Comparison of ENCODE assay signal across 21 cellular contexts in genomic region chr5:3511774-3512173, GRCh38.
DNase-seq lines count a peak whose midpoint lies in the region; ATAC-seq, FAIRE-seq and TF ChIP-seq lines count a peak whose summit lies in the region.
"Had no signal": no experiment of that assay in that cellular context is flagged by ENCODE, and none has a peak within 500 bp of the region (broad histone marks: within the 10 kb centered on the region; RNA-seq: fewer than 3 reads in every experiment).

No MANE protein-coding gene starts in this region.

- DNase-seq in NCI-H2171 treated with DMSO at 0.1 percent for 48 hours (lab: John Stamatoyannopoulos, UW) (peak; percentile 86), left kidney (ENCODE audit: low read depth, low spot score) (peak; percentile 52), urothelium cell line (ENCODE audit: low spot score) (no peak), NCI-H187 (lab: John Stamatoyannopoulos, UW) (no peak), T1000 (lab: John Stamatoyannopoulos, UW) (no peak)
- DNase-seq: CD4-positive, CD25-positive, alpha-beta regulatory T cell; NCI-H345; NCI-H510A treated with DMSO at 0.1 percent for 48 hours; NK-92 treated with Interleukin-12 subunit alpha and Interleukin-12 subunit beta, amount 100 ng/mL, for 24 hours; PC-9; Right ventricle myocardium superior; T-cell had no signal

- no peaks in the 10 kb centered on the region for H3K36me3 ChIP-seq in HEK293 (ENCODE audit: control insufficient read depth in 2 of 2, insufficient read depth in 1 of 2, low read length in 2 of 2)
- H3K36me3 ChIP-seq: BLaER1, SJSA1 had no signal

- POLR2A ChIA-PET in HEK293 (lab: Yijun Ruan, JAX), result no interaction called here

- H3K4me3 ChIP-seq in HEK293 (ENCODE audit: low read depth, low read length), result no peak overlapping the region
- H3K4me3 ChIP-seq: BLaER1, PC-9, SJSA1 had no signal

- H3K9me3 ChIP-seq in HEK293 (ENCODE audit: control insufficient read depth, insufficient read depth, low read depth, low read length), result no peaks in the 10 kb centered on the region

- H3K27ac ChIP-seq in HEK293 (ENCODE audit: extremely low read depth, low read depth, low read length), result no peak overlapping the region
- H3K27ac ChIP-seq: BLaER1, KMS-11, PC-9, SJSA1 had no signal

- H3K4me1 ChIP-seq in HEK293 (ENCODE audit: control insufficient read depth, insufficient read depth, low read length), result no peaks in the 10 kb centered on the region
- H3K4me1 ChIP-seq: BLaER1, SJSA1 had no signal

- CTCF ChIA-PET in HEK293 (lab: Yijun Ruan, JAX), result interaction anchor here (0.6 to 0.7 kb wide), 4 partner anchors 25 to 855 kb away, joined by 3 to 6 read pairs (median 3); no protein-coding TSS in a partner anchor

- peak; percentile 75 for FAIRE-seq in urothelium cell line (lab: Jason Lieb, UNC)
- FAIRE-seq: A204.1, D721Med, GM18507, H54 had no signal

- no peak for TF ChIP-seq CTCF in HEK293 (tag by site-specific recombination; IDR thresholded peaks at IDR 0.05)

- ATAC-seq in HG03354 (IDR thresholded peaks at IDR 0.05; ENCODE audit: poor library complexity, severe bottlenecking, unreplicated experiment), result no peak
- ATAC-seq: T-cell had no signal

TF ChIP-seq in HEK293, 187 proteins besides CTCF, POLR2A, EP300 and RAD21:
- 0 out of 2 replicates have a peak, but pooled peaks have one; percentile 35 for TF ChIP-seq HOXD13 (CRISPR knock-in tag; IDR thresholded peaks at IDR 0.05; ENCODE audit: borderline replicate concordance)
- TF ChIP-seq, protein P1, sequence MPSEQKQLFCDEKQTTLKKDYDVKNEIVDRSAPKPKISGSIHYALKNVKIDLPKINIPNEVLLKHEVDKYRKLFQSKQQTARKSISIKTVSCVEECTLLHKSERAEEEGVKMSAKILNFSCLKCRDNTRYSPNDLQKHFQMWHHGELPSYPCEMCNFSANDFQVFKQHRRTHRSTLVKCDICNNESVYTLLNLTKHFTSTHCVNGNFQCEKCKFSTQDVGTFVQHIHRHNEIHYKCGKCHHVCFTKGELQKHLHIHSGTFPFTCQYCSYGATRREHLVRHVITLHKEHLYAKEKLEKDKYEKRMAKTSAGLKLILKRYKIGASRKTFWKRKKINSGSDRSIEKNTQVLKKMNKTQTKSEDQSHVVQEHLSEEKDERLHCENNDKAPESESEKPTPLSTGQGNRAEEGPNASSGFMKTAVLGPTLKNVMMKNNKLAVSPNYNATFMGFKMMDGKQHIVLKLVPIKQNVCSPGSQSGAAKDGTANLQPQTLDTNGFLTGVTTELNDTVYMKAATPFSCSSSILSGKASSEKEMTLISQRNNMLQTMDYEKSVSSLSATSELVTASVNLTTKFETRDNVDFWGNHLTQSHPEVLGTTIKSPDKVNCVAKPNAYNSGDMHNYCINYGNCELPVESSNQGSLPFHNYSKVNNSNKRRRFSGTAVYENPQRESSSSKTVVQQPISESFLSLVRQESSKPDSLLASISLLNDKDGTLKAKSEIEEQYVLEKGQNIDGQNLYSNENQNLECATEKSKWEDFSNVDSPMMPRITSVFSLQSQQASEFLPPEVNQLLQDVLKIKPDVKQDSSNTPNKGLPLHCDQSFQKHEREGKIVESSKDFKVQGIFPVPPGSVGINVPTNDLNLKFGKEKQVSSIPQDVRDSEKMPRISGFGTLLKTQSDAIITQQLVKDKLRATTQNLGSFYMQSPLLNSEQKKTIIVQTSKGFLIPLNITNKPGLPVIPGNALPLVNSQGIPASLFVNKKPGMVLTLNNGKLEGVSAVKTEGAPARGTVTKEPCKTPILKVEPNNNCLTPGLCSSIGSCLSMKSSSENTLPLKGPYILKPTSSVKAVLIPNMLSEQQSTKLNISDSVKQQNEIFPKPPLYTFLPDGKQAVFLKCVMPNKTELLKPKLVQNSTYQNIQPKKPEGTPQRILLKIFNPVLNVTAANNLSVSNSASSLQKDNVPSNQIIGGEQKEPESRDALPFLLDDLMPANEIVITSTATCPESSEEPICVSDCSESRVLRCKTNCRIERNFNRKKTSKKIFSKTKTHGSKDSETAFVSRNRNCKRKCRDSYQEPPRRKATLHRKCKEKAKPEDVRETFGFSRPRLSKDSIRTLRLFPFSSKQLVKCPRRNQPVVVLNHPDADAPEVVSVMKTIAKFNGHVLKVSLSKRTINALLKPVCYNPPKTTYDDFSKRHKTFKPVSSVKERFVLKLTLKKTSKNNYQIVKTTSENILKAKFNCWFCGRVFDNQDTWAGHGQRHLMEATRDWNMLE (tag by site-specific recombination; conservative IDR thresholded peaks at IDR 0.05; ENCODE audit: low read depth), result no peak
- no peak for TF ChIP-seq ZNF785 (tag by site-specific recombination; IDR thresholded peaks at IDR 0.05)

Comparison
In these comparisons a context has a peak if more than half of its experiments do, and no peak if none do; other contexts are left out.
1. DNase-seq: peak in NCI-H2171 treated with DMSO at 0.1 percent for 48 hours (single experiment) and left kidney (single experiment); none in urothelium cell line (single experiment), NCI-H187 (0 of 2) and T1000 (single experiment).